ENCODE assay signal across 8 cellular contexts in the genomic region with DNA sequence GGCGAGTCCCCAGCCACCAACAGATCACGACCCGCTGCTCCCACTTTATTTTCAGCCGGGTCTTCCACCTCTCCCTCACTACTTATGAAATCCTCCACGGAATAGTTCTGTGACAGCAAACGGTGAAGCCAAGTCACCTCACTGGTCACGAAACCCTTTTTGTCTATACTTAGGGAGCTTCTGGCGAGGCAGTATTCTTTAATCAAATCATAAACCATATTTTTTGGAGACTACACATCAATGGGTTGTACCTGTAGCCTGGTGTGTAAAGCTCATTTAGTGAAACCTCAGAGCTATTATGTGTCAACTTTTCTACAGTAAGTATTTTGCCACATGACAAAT. TPM values are rescaled to one million over a fixed set of nuclear protein-coding genes. Genes with fewer than 3 reads are reported as not detected.
DNase-seq lines count a peak whose midpoint lies in the region; ATAC-seq, FAIRE-seq and TF ChIP-seq lines count a peak whose summit lies in the region.

No MANE protein-coding gene starts in this region.

- no peak for TF ChIP-seq POLR2A in K562 (conservative IDR thresholded peaks at IDR 0.05)
- no peak for TF ChIP-seq POLR2A in HepG2 (IDR thresholded peaks at IDR 0.05; ENCODE audit: insufficient read depth in 1 of 2, low read depth in 2 of 2, low read length in 2 of 2)

- peak overlapping the region; percentile 58; the same call in 1 of the 2 replicates for H3K27ac ChIP-seq in HEK293 (ENCODE audit: extremely low read depth, low read depth, low read length)
- H3K27ac ChIP-seq in K562 (ENCODE audit: extremely low read depth, low read depth, low read length): peak overlapping the region; percentile 86
- H3K27ac ChIP-seq in HepG2 (ENCODE audit: extremely low read length, insufficient read depth, low read length): peak overlapping the region; percentile 98
- peak overlapping the region; percentile 67 to 81 for H3K27ac ChIP-seq in thoracic aorta

- H3K36me3 ChIP-seq in HEK293 (ENCODE audit: control insufficient read depth in 2 of 2, insufficient read depth in 1 of 2, low read length in 2 of 2) (peaks cover 0 to 25% of the 10 kb centered on the region in 2 experiments; a peak in 1 of 3 replicates), K562 (ENCODE audit: control insufficient read depth, insufficient read depth, low read length) (peaks cover 23% of the 10 kb centered on the region), HepG2 (replicated peaks in 1 of 2; ENCODE audit: control insufficient read depth in 1 of 2, insufficient read depth in 2 of 2, low read length in 2 of 2) (no peaks in the 10 kb centered on the region), thoracic aorta (no peaks in the 10 kb centered on the region)

- H3K9me3 ChIP-seq in HEK293 (ENCODE audit: control insufficient read depth, insufficient read depth, low read depth, low read length): no peaks in the 10 kb centered on the region
- no peaks in the 10 kb centered on the region for H3K9me3 ChIP-seq in K562 (replicated peaks; ENCODE audit: control insufficient read depth, insufficient read depth, low read depth, low read length)
- no peaks in the 10 kb centered on the region for H3K9me3 ChIP-seq in HepG2 (ENCODE audit: low read length)
- H3K9me3 ChIP-seq in thoracic aorta: no peaks in the 10 kb centered on the region

- peaks cover 14% of the 10 kb centered on the region for H4K20me1 ChIP-seq in K562 (replicated peaks; ENCODE audit: control insufficient read depth, insufficient read depth, low read length)
- H4K20me1 ChIP-seq in HepG2 (ENCODE audit: insufficient read depth, low read length): 0 out of 2 replicates have a peak, but pooled peaks cover 4% of the 10 kb centered on the region

- peak overlapping the region; percentile 66 for H3K4me3 ChIP-seq in HEK293 (ENCODE audit: low read depth, low read length)
- H3K4me3 ChIP-seq in K562: peak overlapping the region; percentile 62
- peak overlapping the region; percentile 69 to 96 (median 74) for H3K4me3 ChIP-seq in HepG2 (replicated peaks in 1 of 3; ENCODE audit: insufficient read depth in 1 of 3, low read depth in 2 of 3, low read length in 3 of 3)
- peak overlapping the region; percentile 77 for H3K4me3 ChIP-seq in thoracic aorta

- no peak for TF ChIP-seq CTCF in HEK293 (tag by site-specific recombination; IDR thresholded peaks at IDR 0.05)
- no peak for TF ChIP-seq CTCF in K562 (IDR thresholded peaks at IDR 0.05 in 2 of 3, conservative IDR thresholded peaks at IDR 0.05 in 1 of 3; ENCODE audit: insufficient read depth in 2 of 3, low read depth in 1 of 3, low read length in 3 of 3)
- no peak for TF ChIP-seq CTCF in HepG2 (CRISPR knock-in tag; IDR thresholded peaks at IDR 0.05)
- no peak for TF ChIP-seq CTCF in thoracic aorta (IDR thresholded peaks at IDR 0.05)

- H3K9ac ChIP-seq in K562 (ENCODE audit: insufficient read depth in 1 of 2, low read depth in 2 of 2, low read length in 2 of 2) (peak overlapping the region; percentile 94 to 97), HepG2 (ENCODE audit: insufficient read depth, low read depth, low read length) (peak overlapping the region; percentile 83)

- intact Hi-C loops in K562 (cut with micrococcal nuclease) (loop anchor here (2.0 kb wide), 1 partner anchor 108 kb away; no protein-coding TSS in a partner anchor), HepG2 (cut with micrococcal nuclease; ENCODE audit: unreplicated experiment) (loop anchor here (1.0 kb wide), 1 partner anchor 57 kb away; a partner anchor contains a TSS)

- in situ Hi-C loops in K562 (cut with MboI) (no loop called here), HepG2 (cut with HindIII; ENCODE audit: extremely low pct_ligation_motif_present, low pct_unique_long_range_greater_than_20kb) (no loop called here)

- CTCF ChIA-PET in HEK293 (lab: Yijun Ruan, JAX): no interaction called here
- CTCF ChIA-PET in K562 (lab: Yijun Ruan, JAX; ENCODE audit: low intra/inter-chr PET ratio): no interaction called here
- CTCF ChIA-PET in HepG2 (lab: Yijun Ruan, JAX; ENCODE audit: low intra/inter-chr PET ratio, low total read pairs): no interaction called here

- WGBS in K562 (ENCODE audit: insufficient coverage, low coverage, missing lambda C conversion rate): 0% methylated on average over 8 of the region's 8 CpGs
- WGBS in HepG2 (ENCODE audit: low lambda C conversion rate): 0% methylated on average over 8 of the region's 8 CpGs

- peak overlapping the region; percentile 92 for H3K4me2 ChIP-seq in K562 (ENCODE audit: insufficient read depth, low read length)
- H3K4me2 ChIP-seq in HepG2 (ENCODE audit: low read depth, low read length): peak overlapping the region; percentile 87

- no TSS peak for BruUV-seq in K562 (replicated peaks; lab: Mats Ljungman, UMichigan)
- no TSS peak for BruUV-seq in HepG2 (replicated peaks; lab: Mats Ljungman, UMichigan)

- H3K79me2 ChIP-seq in K562 (ENCODE audit: control insufficient read depth, insufficient read depth, low read length) (peaks cover 50% of the 10 kb centered on the region), HepG2 (ENCODE audit: insufficient read depth, low read length) (peaks cover 20% of the 10 kb centered on the region)

- ATAC-seq in K562 (no peak), HepG2 (no peak), thoracic aorta (ENCODE audit: insufficient number of reproducible peaks, low FRiP score, low read depth) (no peak), GM21360 (IDR thresholded peaks at IDR 0.05; ENCODE audit: unreplicated experiment) (no peak), HG02970 (IDR thresholded peaks at IDR 0.05; ENCODE audit: low FRiP score, unreplicated experiment) (no peak)

- H3K27me3 ChIP-seq in K562 (ENCODE audit: control insufficient read depth in 2 of 2, insufficient read depth in 2 of 2, low read length in 2 of 2): no peaks in the 10 kb centered on the region
- no peaks in the 10 kb centered on the region; a peak in 1 of 5 replicates for H3K27me3 ChIP-seq in HepG2 (ENCODE audit: control insufficient read depth in 1 of 2, insufficient read depth in 2 of 2, low read length in 2 of 2)
- no peaks in the 10 kb centered on the region for H3K27me3 ChIP-seq in thoracic aorta (replicated peaks; ENCODE audit: insufficient read depth)

- TF ChIP-seq RAD21 in K562 (CRISPR knock-in tag; conservative IDR thresholded peaks at IDR 0.05 in 1 of 2, IDR thresholded peaks at IDR 0.05 in 1 of 2) (no peak), HepG2 (CRISPR knock-in tag; IDR thresholded peaks at IDR 0.05) (no peak)

- no peak for TF ChIP-seq EP300 in K562 (IDR thresholded peaks at IDR 0.05; ENCODE audit: low read length)
- TF ChIP-seq EP300 in HepG2 (IDR thresholded peaks at IDR 0.05; ENCODE audit: low read depth in 2 of 2, low read length in 2 of 2): no peak
- no peak for TF ChIP-seq EP300 in HepG2 (CRISPR knock-in tag; IDR thresholded peaks at IDR 0.05; ENCODE audit: borderline replicate concordance)

- POLR2A ChIA-PET in HEK293 (lab: Yijun Ruan, JAX) (interaction anchor here (0.7 to 1.4 kb wide), 14 partner anchors 8 to 387 kb away, joined by 3 to 10 read pairs (median 4); a partner anchor contains a TSS), K562 (lab: Yijun Ruan, JAX) (interaction anchor here (0.6 to 1.7 kb wide), 10 partner anchors 9 to 1051 kb away, joined by 3 to 12 read pairs (median 4); a partner anchor contains a TSS), HepG2 (lab: Yijun Ruan, JAX) (interaction anchor here (1.0 to 2.1 kb wide), 5 partner anchors 10 to 1690 kb away, joined by 3 to 15 read pairs (median 7); a partner anchor contains a TSS)

- H2AFZ ChIP-seq in K562 (ENCODE audit: low read depth, low read length): peak overlapping the region; percentile 93
- H2AFZ ChIP-seq in HepG2 (ENCODE audit: low read length): peak overlapping the region; percentile 91

- H3K4me1 ChIP-seq in HEK293 (ENCODE audit: control insufficient read depth, insufficient read depth, low read length): no peaks in the 10 kb centered on the region
- peaks cover 14 to 19% of the 10 kb centered on the region in 2 experiments for H3K4me1 ChIP-seq in K562 (replicated peaks in 1 of 2; ENCODE audit: control insufficient read depth in 2 of 2, insufficient read depth in 2 of 2, low read length in 2 of 2)
- H3K4me1 ChIP-seq in HepG2 (ENCODE audit: insufficient read depth, low read length): peaks cover 28% of the 10 kb centered on the region
- H3K4me1 ChIP-seq in thoracic aorta (ENCODE audit: control insufficient read depth in 1 of 2, low read depth in 2 of 2): peaks cover 12 to 25% of the 10 kb centered on the region in 2 donors

- FAIRE-seq in K562 (lab: Jason Lieb, UNC) (no peak), HepG2 (lab: Jason Lieb, UNC) (no peak)

- DNase-seq in K562 (ENCODE audit: extremely low read depth in 1 of 4, low spot score in 3 of 4) (no peak), HepG2 (ENCODE audit: low spot score) (no peak), thoracic aorta (ENCODE audit: low spot score) (no peak), NCI-H748 (lab: John Stamatoyannopoulos, UW; ENCODE audit: unreplicated experiment) (no peak)
- no peak for DNase-seq in activated naive CD4-positive, alpha-beta T cell treated with Interleukin-2 at 50 U/mL for 16 hours

- H3K9me1 ChIP-seq in K562 (ENCODE audit: control insufficient read depth, insufficient read depth, low read length): no peaks in the 10 kb centered on the region

RNA-seq across cellular contexts. Expression of a gene that starts 0.8 kb away (rescaled TPM):
- total RNA-seq in K562 (2011; cell fraction: chromatin; rRNA removed; ENCODE audit: low replicate concordance): 185 and 226 TPM in 2 replicates
- total RNA-seq in K562 (2011; cell fraction: nucleolus; rRNA removed): 268 TPM in 2 replicates
- 275 and 292 TPM in 2 replicates for total RNA-seq in K562 (2011; cell fraction: nucleoplasm; rRNA removed)
- total RNA-seq in K562 (2014; rRNA removed): 552 and 605 TPM in 2 replicates
- 880 and 938 TPM in 2 replicates for total RNA-seq in K562 (2014; rRNA removed; fragmentation: Illumina TruSeq; extraction: Trizol)
- total RNA-seq in K562 (2015; rRNA removed; fragmentation: Illumina TruSeq; extraction: Trizol): 753 and 768 TPM in 2 replicates
- 718 and 751 TPM in 2 replicates for total RNA-seq in K562 (2021)
- polyA plus RNA-seq in K562 (2011; rRNA removed): 738 and 1,020 TPM in 2 replicates
- 388 and 531 TPM in 2 replicates for polyA plus RNA-seq in K562 (2011; cell fraction: cytosol; rRNA removed)
- polyA plus RNA-seq in K562 (2011; cell fraction: nucleus; rRNA removed): 230 and 324 TPM in 2 replicates
- 967 and 1,116 TPM in 2 replicates for polyA plus RNA-seq in K562 (2012)
- 625 and 744 TPM in 2 replicates for polyA plus RNA-seq in K562 (2014; fragmentation: Illumina TruSeq; extraction: Trizol)
- 1,000 to 10,000 TPM; 3,608 to 4,380 TPM for polyA plus RNA-seq in K562 (2014; fragmentation: Nextera tagmentation; extraction: Ambion mirVana)
- 687 and 854 TPM in 2 replicates for polyA plus RNA-seq in K562 (2014; rRNA removed)
- polyA minus RNA-seq in K562 (2011; rRNA and poly(A)+ RNA removed): 546 and 663 TPM in 2 replicates
- 149 and 203 TPM in 2 replicates for polyA minus RNA-seq in K562 (2011; cell fraction: cytosol; rRNA and poly(A)+ RNA removed)
- 59.6 and 110 TPM in 2 replicates for polyA minus RNA-seq in K562 (2011; cell fraction: nucleus; rRNA and poly(A)+ RNA removed)
- 574 and 800 TPM in 2 replicates for total RNA-seq in HepG2 (2016; rRNA removed; fragmentation: Illumina TruSeq; extraction: Trizol)
- 127 and 146 TPM in 2 replicates for total RNA-seq in HepG2 (2016; cell fraction: cytosol; rRNA removed; fragmentation: Illumina TruSeq; extraction: Trizol; ENCODE audit: low read depth)
- 574 and 896 TPM in 2 replicates for total RNA-seq in HepG2 (2016; cell fraction: insoluble cytoplasmic fraction; rRNA removed; fragmentation: Illumina TruSeq; extraction: Trizol)
- 202 and 214 TPM in 2 replicates for total RNA-seq in HepG2 (2016; cell fraction: membrane; rRNA removed; fragmentation: Illumina TruSeq; extraction: Trizol)
- total RNA-seq in HepG2 (2016; cell fraction: nucleus; rRNA removed; fragmentation: Illumina TruSeq; extraction: Trizol): 272 and 291 TPM in 2 replicates
- 204 and 301 TPM in 2 replicates for polyA plus RNA-seq in HepG2 (2011; rRNA removed)
- polyA plus RNA-seq in HepG2 (2011; cell fraction: cytosol; rRNA removed): 297 and 341 TPM in 2 replicates
- 85.7 and 89.0 TPM in 2 replicates for polyA plus RNA-seq in HepG2 (2011; cell fraction: nucleus; rRNA removed)
- 267 and 305 TPM in 2 replicates for polyA plus RNA-seq in HepG2 (2012)
- 127 and 165 TPM in 2 replicates for polyA plus RNA-seq in HepG2 (2016; cell fraction: cytosol; fragmentation: Illumina TruSeq; extraction: Trizol; ENCODE audit: low read depth)
- polyA plus RNA-seq in HepG2 (2016; cell fraction: insoluble cytoplasmic fraction; fragmentation: Illumina TruSeq; extraction: Trizol; ENCODE audit: low read depth): 795 and 936 TPM in 2 replicates
- 186 and 215 TPM in 2 replicates for polyA plus RNA-seq in HepG2 (2016; cell fraction: membrane; fragmentation: Illumina TruSeq; extraction: Trizol; ENCODE audit: low read depth)
- 460 and 464 TPM in 2 replicates for polyA plus RNA-seq in HepG2 (2016; cell fraction: nucleus; fragmentation: Illumina TruSeq; extraction: Trizol; ENCODE audit: insufficient read depth, low read depth)
- polyA minus RNA-seq in HepG2 (2011; rRNA and poly(A)+ RNA removed; ENCODE audit: low replicate concordance): 92.8 and 295 TPM in 2 replicates
- polyA minus RNA-seq in HepG2 (2011; cell fraction: cytosol; rRNA and poly(A)+ RNA removed): 67.7 and 72.0 TPM in 2 replicates
- 47.4 and 55.1 TPM in 2 replicates for polyA minus RNA-seq in HepG2 (2011; cell fraction: nucleus; rRNA and poly(A)+ RNA removed)
- total RNA-seq in thoracic aorta: 100 to 1,000 TPM in 1 of 2 donors, 10 to 100 TPM in 1; 65.3 to 115 TPM

RNA-seq across cellular contexts. Expression of a gene that starts 4.5 kb away (rescaled TPM):
- total RNA-seq in K562 (2011; cell fraction: chromatin; rRNA removed; ENCODE audit: low replicate concordance): 14.2 and 64.8 TPM in 2 replicates
- total RNA-seq in K562 (2011; cell fraction: nucleolus; rRNA removed): 6.0 and 11.1 TPM in 2 replicates
- total RNA-seq in K562 (2011; cell fraction: nucleoplasm; rRNA removed): 35.4 and 96.1 TPM in 2 replicates
- total RNA-seq in K562 (2014; rRNA removed): 10.1 and 17.8 TPM in 2 replicates
- total RNA-seq in K562 (2014; rRNA removed; fragmentation: Illumina TruSeq; extraction: Trizol): 23.1 and 28.6 TPM in 2 replicates
- 20.3 and 21.0 TPM in 2 replicates for total RNA-seq in K562 (2015; rRNA removed; fragmentation: Illumina TruSeq; extraction: Trizol)
- total RNA-seq in K562 (2021): 28.0 and 30.2 TPM in 2 replicates
- polyA plus RNA-seq in K562 (2011; rRNA removed): 9.9 and 13.2 TPM in 2 replicates
- polyA plus RNA-seq in K562 (2011; cell fraction: cytosol; rRNA removed): 6.3 and 8.7 TPM in 2 replicates
- polyA plus RNA-seq in K562 (2011; cell fraction: nucleus; rRNA removed): 10.8 and 12.5 TPM in 2 replicates
- 20.2 and 27.4 TPM in 2 replicates for polyA plus RNA-seq in K562 (2012)
- polyA plus RNA-seq in K562 (2014; fragmentation: Illumina TruSeq; extraction: Trizol): 12.7 and 14.3 TPM in 2 replicates
- 1 to 10 TPM; 5.5 to 7.0 TPM for polyA plus RNA-seq in K562 (2014; fragmentation: Nextera tagmentation; extraction: Ambion mirVana)
- 9.1 and 20.4 TPM in 2 replicates for polyA plus RNA-seq in K562 (2014; rRNA removed)
- 23.9 and 29.7 TPM in 2 replicates for polyA minus RNA-seq in K562 (2011; rRNA and poly(A)+ RNA removed)
- 6.5 and 9.5 TPM in 2 replicates for polyA minus RNA-seq in K562 (2011; cell fraction: cytosol; rRNA and poly(A)+ RNA removed)
- polyA minus RNA-seq in K562 (2011; cell fraction: nucleus; rRNA and poly(A)+ RNA removed): 22.2 and 33.1 TPM in 2 replicates
- total RNA-seq in HepG2 (2016; rRNA removed; fragmentation: Illumina TruSeq; extraction: Trizol): 22.1 and 38.1 TPM in 2 replicates
- 3.8 and 5.8 TPM in 2 replicates for total RNA-seq in HepG2 (2016; cell fraction: cytosol; rRNA removed; fragmentation: Illumina TruSeq; extraction: Trizol; ENCODE audit: low read depth)
- 24.8 and 33.1 TPM in 2 replicates for total RNA-seq in HepG2 (2016; cell fraction: insoluble cytoplasmic fraction; rRNA removed; fragmentation: Illumina TruSeq; extraction: Trizol)
- 6.9 and 9.5 TPM in 2 replicates for total RNA-seq in HepG2 (2016; cell fraction: membrane; rRNA removed; fragmentation: Illumina TruSeq; extraction: Trizol)
- 38.0 and 42.0 TPM in 2 replicates for total RNA-seq in HepG2 (2016; cell fraction: nucleus; rRNA removed; fragmentation: Illumina TruSeq; extraction: Trizol)
- polyA plus RNA-seq in HepG2 (2011; rRNA removed): 6.1 and 9.1 TPM in 2 replicates
- 6.1 and 7.4 TPM in 2 replicates for polyA plus RNA-seq in HepG2 (2011; cell fraction: cytosol; rRNA removed)
- 6.5 TPM in 2 replicates for polyA plus RNA-seq in HepG2 (2011; cell fraction: nucleus; rRNA removed)
- 14.2 and 32.4 TPM in 2 replicates for polyA plus RNA-seq in HepG2 (2012)
- polyA plus RNA-seq in HepG2 (2016; cell fraction: cytosol; fragmentation: Illumina TruSeq; extraction: Trizol; ENCODE audit: low read depth): 0.84 and 1.7 TPM in 2 replicates
- 10.7 and 11.3 TPM in 2 replicates for polyA plus RNA-seq in HepG2 (2016; cell fraction: insoluble cytoplasmic fraction; fragmentation: Illumina TruSeq; extraction: Trizol; ENCODE audit: low read depth)
- polyA plus RNA-seq in HepG2 (2016; cell fraction: membrane; fragmentation: Illumina TruSeq; extraction: Trizol; ENCODE audit: low read depth): 2.3 and 2.7 TPM in 2 replicates
- 26.8 and 29.0 TPM in 2 replicates for polyA plus RNA-seq in HepG2 (2016; cell fraction: nucleus; fragmentation: Illumina TruSeq; extraction: Trizol; ENCODE audit: insufficient read depth, low read depth)
- 3.1 and 3.6 TPM in 2 replicates for polyA minus RNA-seq in HepG2 (2011; rRNA and poly(A)+ RNA removed; ENCODE audit: low replicate concordance)
- 8.7 and 10.5 TPM in 2 replicates for polyA minus RNA-seq in HepG2 (2011; cell fraction: cytosol; rRNA and poly(A)+ RNA removed)
- polyA minus RNA-seq in HepG2 (2011; cell fraction: nucleus; rRNA and poly(A)+ RNA removed): 56.1 and 64.0 TPM in 2 replicates
- 10 to 100 TPM; 32.6 to 58.2 TPM for total RNA-seq in thoracic aorta

RNA-seq across cellular contexts. Expression of a gene that starts 56.7 kb away (rescaled TPM):
- 3.5 and 8.5 TPM in 2 replicates for total RNA-seq in K562 (2011; cell fraction: chromatin; rRNA removed; ENCODE audit: low replicate concordance)
- total RNA-seq in K562 (2011; cell fraction: nucleolus; rRNA removed): 2.2 and 2.5 TPM in 2 replicates
- total RNA-seq in K562 (2011; cell fraction: nucleoplasm; rRNA removed): 6.6 and 11.1 TPM in 2 replicates
- total RNA-seq in K562 (2014; rRNA removed) (17.9 and 22.5 TPM in 2 replicates), K562 (2014; rRNA removed; fragmentation: Illumina TruSeq; extraction: Trizol) (58.0 and 65.7 TPM in 2 replicates), K562 (2015; rRNA removed; fragmentation: Illumina TruSeq; extraction: Trizol) (53.0 and 59.4 TPM in 2 replicates), K562 (2021) (38.4 and 40.1 TPM in 2 replicates), HepG2 (2016; rRNA removed; fragmentation: Illumina TruSeq; extraction: Trizol) (47.6 and 81.0 TPM in 2 replicates), thoracic aorta (10 to 100 TPM; 28.4 to 29.5 TPM)
- polyA plus RNA-seq in K562 (2011; rRNA removed) (61.8 and 85.7 TPM in 2 replicates), K562 (2014; fragmentation: Illumina TruSeq; extraction: Trizol) (53.3 and 70.7 TPM in 2 replicates), K562 (2014; fragmentation: Nextera tagmentation; extraction: Ambion mirVana) (100 to 1,000 TPM; 136 to 146 TPM), K562 (2014; rRNA removed) (38.3 and 41.9 TPM in 2 replicates), HepG2 (2011; rRNA removed) (37.2 and 49.1 TPM in 2 replicates)
- 14.2 and 38.6 TPM in 2 replicates for polyA plus RNA-seq in K562 (2011; cell fraction: cytosol; rRNA removed)
- polyA plus RNA-seq in K562 (2011; cell fraction: nucleus; rRNA removed): 6.8 and 13.5 TPM in 2 replicates
- 36.3 and 50.4 TPM in 2 replicates for polyA plus RNA-seq in K562 (2012)
- polyA minus RNA-seq in K562 (2011; rRNA and poly(A)+ RNA removed): 28.5 and 30.6 TPM in 2 replicates
- 9.2 and 14.9 TPM in 2 replicates for polyA minus RNA-seq in K562 (2011; cell fraction: cytosol; rRNA and poly(A)+ RNA removed)
- 2.6 and 4.4 TPM in 2 replicates for polyA minus RNA-seq in K562 (2011; cell fraction: nucleus; rRNA and poly(A)+ RNA removed)
- total RNA-seq in HepG2 (2016; cell fraction: cytosol; rRNA removed; fragmentation: Illumina TruSeq; extraction: Trizol; ENCODE audit: low read depth): 10.6 and 13.0 TPM in 2 replicates
- 48.9 and 81.8 TPM in 2 replicates for total RNA-seq in HepG2 (2016; cell fraction: insoluble cytoplasmic fraction; rRNA removed; fragmentation: Illumina TruSeq; extraction: Trizol)
- total RNA-seq in HepG2 (2016; cell fraction: membrane; rRNA removed; fragmentation: Illumina TruSeq; extraction: Trizol): 33.6 and 35.1 TPM in 2 replicates
- 21.1 and 23.6 TPM in 2 replicates for total RNA-seq in HepG2 (2016; cell fraction: nucleus; rRNA removed; fragmentation: Illumina TruSeq; extraction: Trizol)
- 18.2 and 34.5 TPM in 2 replicates for polyA plus RNA-seq in HepG2 (2011; cell fraction: cytosol; rRNA removed)
- 7.1 and 8.3 TPM in 2 replicates for polyA plus RNA-seq in HepG2 (2011; cell fraction: nucleus; rRNA removed)
- polyA plus RNA-seq in HepG2 (2012): 26.1 and 31.9 TPM in 2 replicates
- 11.8 and 15.4 TPM in 2 replicates for polyA plus RNA-seq in HepG2 (2016; cell fraction: cytosol; fragmentation: Illumina TruSeq; extraction: Trizol; ENCODE audit: low read depth)
- polyA plus RNA-seq in HepG2 (2016; cell fraction: insoluble cytoplasmic fraction; fragmentation: Illumina TruSeq; extraction: Trizol; ENCODE audit: low read depth): 79.9 and 90.6 TPM in 2 replicates
- polyA plus RNA-seq in HepG2 (2016; cell fraction: membrane; fragmentation: Illumina TruSeq; extraction: Trizol; ENCODE audit: low read depth): 29.9 and 35.6 TPM in 2 replicates
- polyA plus RNA-seq in HepG2 (2016; cell fraction: nucleus; fragmentation: Illumina TruSeq; extraction: Trizol; ENCODE audit: insufficient read depth, low read depth): 32.3 and 35.9 TPM in 2 replicates
- polyA minus RNA-seq in HepG2 (2011; rRNA and poly(A)+ RNA removed; ENCODE audit: low replicate concordance): 5.5 and 8.5 TPM in 2 replicates
- 10.5 and 16.0 TPM in 2 replicates for polyA minus RNA-seq in HepG2 (2011; cell fraction: cytosol; rRNA and poly(A)+ RNA removed)
- 12.2 and 15.8 TPM in 2 replicates for polyA minus RNA-seq in HepG2 (2011; cell fraction: nucleus; rRNA and poly(A)+ RNA removed)
